ENCODE assay signal across 1 cellular context in genomic region chr16:46897471-46897870, GRCh38.
TF ChIP-seq lines count a peak whose summit lies in the region.

No MANE protein-coding gene starts in this region.

TF ChIP-seq in WTC11, 78 proteins besides CTCF, POLR2A, EP300 and RAD21 (continued from another document):
- TF ChIP-seq ZNF532 (CRISPR knock-in tag; IDR thresholded peaks at IDR 0.05; ENCODE audit: borderline replicate concordance) (no peak), MAX (CRISPR knock-in tag; IDR thresholded peaks at IDR 0.05) (no peak), KAT7 (CRISPR knock-in tag; IDR thresholded peaks at IDR 0.05; ENCODE audit: borderline replicate concordance) (no peak), NR3C1 (CRISPR knock-in tag; conservative IDR thresholded peaks at IDR 0.05; ENCODE audit: low read depth) (no peak), TEAD1 (CRISPR knock-in tag; IDR thresholded peaks at IDR 0.05) (no peak), ZBTB21 (CRISPR knock-in tag; IDR thresholded peaks at IDR 0.05; ENCODE audit: borderline replicate concordance) (no peak), STAT6 (CRISPR knock-in tag; conservative IDR thresholded peaks at IDR 0.05; ENCODE audit: low read depth) (no peak), IRF1 (CRISPR knock-in tag; IDR thresholded peaks at IDR 0.05) (no peak), E2F1 (CRISPR knock-in tag; IDR thresholded peaks at IDR 0.05) (no peak)
TF ChIP-seq in WTC11: peak in this region for 0.
